Comparison of ENCODE assay signal across 21 cellular contexts in genomic region chr3:181050738-181051137, GRCh38.
"Had no signal": no experiment of that assay in that cellular context is flagged by ENCODE, and none has a peak within 500 bp of the region (broad histone marks: within the 10 kb centered on the region; RNA-seq: fewer than 3 reads in every experiment).

No MANE protein-coding gene starts in this region.

- H3K27ac ChIP-seq: SJSA1, SK-N-MC had no signal

- H3K9me3 ChIP-seq: SJSA1 had no signal

- H3K27me3 ChIP-seq: SJSA1 had no signal

- H3K4me1 ChIP-seq: SJSA1 had no signal

- H3K4me3 ChIP-seq: SJSA1, SK-N-MC had no signal

- H3K36me3 ChIP-seq: SJSA1 had no signal

- DNase-seq: KBM-7, MV-4-11, NCI-H1048, NCI-H1105, NCI-H1417, NCI-H1436 treated with DMSO at 0.1 percent for 48 hours, NCI-H1694, NCI-H187 treated with DMSO at 0.1 percent for 48 hours, NCI-H2029 treated with DMSO at 0.1 percent for 48 hours, NCI-H2171 treated with DMSO at 0.1 percent for 48 hours, NCI-H446, NCI-H510A, NCI-H524 treated with DMSO at 0.1 percent for 48 hours, NCI-H69, NCI-H774, Right ventricle myocardium superior, RPMI8226, SIG-M5 had no signal

- FAIRE-seq: RCC 7860 had no signal
